14 cellular contexts compared by ENCODE assay signal in genomic region chrX:41518127-41518840, GRCh38.
DNase-seq lines count a peak whose midpoint lies in the region; ATAC-seq and TF ChIP-seq lines count a peak whose summit lies in the region.
"Had no signal": no experiment of that assay in that cellular context is flagged by ENCODE, and none has a peak within 500 bp of the region (broad histone marks: within the 10 kb centered on the region; RNA-seq: fewer than 3 reads in every experiment).

No MANE protein-coding gene starts in this region.

- CTCF ChIA-PET in CD8-positive, alpha-beta T cell (lab: Charles Lee): interaction anchor here (0.7 kb wide), 1 partner anchor 11 kb away, joined by 4 read pairs; no protein-coding TSS in a partner anchor

- no peak overlapping the region for H3K4me3 Mint-ChIP-seq in CD8-positive, alpha-beta T cell
- H3K4me3 Mint-ChIP-seq in activated naive CD8-positive, alpha-beta T cell treated with anti-CD3 and anti-CD28 coated beads, Interleukin-2, amount 10 ng/mL, durations not matched to agents 7 days and 5 days: no peak overlapping the region

- no peaks in the 10 kb centered on the region for H3K27me3 Mint-ChIP-seq in CD8-positive, alpha-beta T cell (ENCODE audit: low read depth)
- no peaks in the 10 kb centered on the region for H3K27me3 Mint-ChIP-seq in activated naive CD8-positive, alpha-beta T cell treated with anti-CD3 and anti-CD28 coated beads, Interleukin-2, amount 10 ng/mL, durations not matched to agents 7 days and 5 days

- peak overlapping the region; percentile 75 for H3K27ac Mint-ChIP-seq in CD8-positive, alpha-beta T cell
- peak overlapping the region; percentile 54 for H3K27ac Mint-ChIP-seq in activated naive CD8-positive, alpha-beta T cell treated with anti-CD3 and anti-CD28 coated beads, Interleukin-2, amount 10 ng/mL, durations not matched to agents 7 days and 5 days

- no peak for DNase-seq in CD8-positive, alpha-beta T cell
- DNase-seq in activated CD4-positive, alpha-beta T cell treated with anti-CD3 and anti-CD28 coated beads for 48 hours: peak; percentile 60
- DNase-seq in activated naive CD8-positive, alpha-beta T cell treated with anti-CD3 and anti-CD28 coated beads, Interleukin-2, amount 10 ng/mL, durations not matched to agents 7 days and 5 days: no peak
- DNase-seq in stimulated activated CD4-positive, alpha-beta T cell treated with anti-CD3 and anti-CD28 coated beads, Interleukin-1b, Interleukin-23, amount 100 ng/mL, for 48 hours: peak; percentile 53
- no peak for DNase-seq in DMS153 (lab: John Stamatoyannopoulos, UW)
- no peak for DNase-seq in UCSD-AML1 (lab: John Stamatoyannopoulos, UW; ENCODE audit: unreplicated experiment)
- DNase-seq: AML-193, foreskin keratinocyte, NCI-H524, occipital lobe, small intestine, stomach had no signal

- no peak for TF ChIP-seq CTCF in CD8-positive, alpha-beta T cell (IDR thresholded peaks at IDR 0.05)

- no peak for ATAC-seq in CD8-positive, alpha-beta T cell
- no peak for ATAC-seq in activated naive CD8-positive, alpha-beta T cell treated with anti-CD3 and anti-CD28 coated beads, Interleukin-2, amount 10 ng/mL, durations not matched to agents 7 days and 5 days (ENCODE audit: low read depth)
- ATAC-seq in HG02678 (IDR thresholded peaks at IDR 0.05; ENCODE audit: unreplicated experiment): no peak
- ATAC-seq in GM19023 (IDR thresholded peaks at IDR 0.05; ENCODE audit: unreplicated experiment): no peak
- ATAC-seq: foreskin keratinocyte had no signal

- H3K4me1 Mint-ChIP-seq in CD8-positive, alpha-beta T cell (ENCODE audit: low read depth): peaks cover 27% of the 10 kb centered on the region
- H3K4me1 Mint-ChIP-seq in activated naive CD8-positive, alpha-beta T cell treated with anti-CD3 and anti-CD28 coated beads, Interleukin-2, amount 10 ng/mL, durations not matched to agents 7 days and 5 days: peaks cover 20% of the 10 kb centered on the region

- H3K36me3 Mint-ChIP-seq in CD8-positive, alpha-beta T cell: peaks cover 34% of the 10 kb centered on the region
- peaks cover 7% of the 10 kb centered on the region for H3K36me3 Mint-ChIP-seq in activated naive CD8-positive, alpha-beta T cell treated with anti-CD3 and anti-CD28 coated beads, Interleukin-2, amount 10 ng/mL, durations not matched to agents 7 days and 5 days

- no peaks in the 10 kb centered on the region for H3K27me3 ChIP-seq in CD8-positive, alpha-beta T cell (ENCODE audit: insufficient read depth, low read length)
- H3K27me3 ChIP-seq: foreskin keratinocyte had no signal

- no peak overlapping the region for H3K27ac ChIP-seq in CD8-positive, alpha-beta T cell (ENCODE audit: low read depth, low read length)
- H3K27ac ChIP-seq: foreskin keratinocyte, stomach had no signal

- H3K9me3 ChIP-seq in CD8-positive, alpha-beta T cell (ENCODE audit: low read length): no peaks in the 10 kb centered on the region
- H3K9me3 ChIP-seq: stomach had no signal

- POLR2A ChIA-PET in CD8-positive, alpha-beta T cell (lab: Charles Lee): no interaction called here
- POLR2A ChIA-PET in activated naive CD8-positive, alpha-beta T cell treated with anti-CD3 and anti-CD28 coated beads, Interleukin-2, amount 10 ng/mL, durations not matched to agents 7 days and 5 days (lab: Charles Lee): no interaction called here

- H3K9me3 Mint-ChIP-seq in CD8-positive, alpha-beta T cell: no peaks in the 10 kb centered on the region
- H3K9me3 Mint-ChIP-seq in activated naive CD8-positive, alpha-beta T cell treated with anti-CD3 and anti-CD28 coated beads, Interleukin-2, amount 10 ng/mL, durations not matched to agents 7 days and 5 days: no peaks in the 10 kb centered on the region

- no peaks in the 10 kb centered on the region for H3K36me3 ChIP-seq in CD8-positive, alpha-beta T cell (ENCODE audit: insufficient read depth, low read length)

- H3K4me3 ChIP-seq in CD8-positive, alpha-beta T cell (ENCODE audit: low read depth, low read length): no peak overlapping the region
- H3K4me3 ChIP-seq: stomach had no signal

- H3K4me1 ChIP-seq in CD8-positive, alpha-beta T cell (ENCODE audit: insufficient read depth, low read length): no peaks in the 10 kb centered on the region
- H3K4me1 ChIP-seq: foreskin keratinocyte, stomach had no signal

- intact Hi-C loops in CD8-positive, alpha-beta T cell (cut with DNase I, micrococcal nuclease): no loop called here

Comparison
In these comparisons a context has a peak if more than half of its experiments do, and no peak if none do; other contexts are left out.
1. DNase-seq: peak in activated CD4-positive, alpha-beta T cell treated with anti-CD3 and anti-CD28 coated beads for 48 hours (single experiment) and stimulated activated CD4-positive, alpha-beta T cell treated with anti-CD3 and anti-CD28 coated beads, Interleukin-1b, Interleukin-23, amount 100 ng/mL, for 48 hours (single experiment); none in CD8-positive, alpha-beta T cell (0 of 7), activated naive CD8-positive, alpha-beta T cell treated with anti-CD3 and anti-CD28 coated beads, Interleukin-2, amount 10 ng/mL, durations not matched to agents 7 days and 5 days (single experiment), DMS153 (single experiment) and UCSD-AML1 (single experiment).